ENCODE assay signal across 8 cellular contexts in genomic region chrX:107119281-107119680, GRCh38. TPM values are rescaled to one million over a fixed set of nuclear protein-coding genes. Genes with fewer than 3 reads are reported as not detected.
A peak's percentile ranks its signal among the peaks of the same experiment; 100 is the strongest.
DNase-seq lines count a peak whose midpoint lies in the region; ATAC-seq, FAIRE-seq and TF ChIP-seq lines count a peak whose summit lies in the region.
"Had no signal": no experiment of that assay in that cellular context is flagged by ENCODE, and none has a peak within 500 bp of the region (broad histone marks: within the 10 kb centered on the region; RNA-seq: fewer than 3 reads in every experiment).

No MANE protein-coding gene starts in this region.

- H3K27me3 ChIP-seq in Panc1 (ENCODE audit: control insufficient read depth, insufficient read depth, low read length) (no peaks in the 10 kb centered on the region), MG63 (no peaks in the 10 kb centered on the region)
- H3K27me3 ChIP-seq: neutrophil had no signal

- H3K36me3 ChIP-seq in Panc1 (ENCODE audit: control insufficient read depth, insufficient read depth, low read length) (peaks cover 6% of the 10 kb centered on the region; the same call in 1 of the 2 replicates), MG63 (peaks cover 16% of the 10 kb centered on the region)

- no TSS peak for BruUV-seq in Panc1 (replicated peaks; lab: Mats Ljungman, UMichigan)

- H3K4me1 Mint-ChIP-seq in endothelial cell (ENCODE audit: unreplicated experiment) (peaks cover 7% of the 10 kb centered on the region), progenitor cell of endocrine pancreas (ENCODE audit: low read depth) (peaks cover 7% of the 10 kb centered on the region)

- peaks cover 11% of the 10 kb centered on the region for H3K36me3 Mint-ChIP-seq in endothelial cell (ENCODE audit: low read depth, unreplicated experiment)
- peaks cover 7% of the 10 kb centered on the region for H3K36me3 Mint-ChIP-seq in progenitor cell of endocrine pancreas (ENCODE audit: insufficient read depth)

- no peak for TF ChIP-seq CTCF in Panc1 (IDR thresholded peaks at IDR 0.05)
- TF ChIP-seq CTCF in endothelial cell (IDR thresholded peaks at IDR 0.05; ENCODE audit: unreplicated experiment): no peak
- TF ChIP-seq CTCF in progenitor cell of endocrine pancreas (IDR thresholded peaks at IDR 0.05; ENCODE audit: unreplicated experiment): no peak

- peaks cover 3% of the 10 kb centered on the region for H3K27me3 Mint-ChIP-seq in endothelial cell (ENCODE audit: unreplicated experiment)
- H3K27me3 Mint-ChIP-seq in progenitor cell of endocrine pancreas: no peaks in the 10 kb centered on the region

- H3K27ac Mint-ChIP-seq in endothelial cell (ENCODE audit: unreplicated experiment) (peak overlapping the region; percentile 57), progenitor cell of endocrine pancreas (no peak overlapping the region)

- H3K9me3 ChIP-seq in Panc1 (ENCODE audit: control insufficient read depth, insufficient read depth, low read depth, low read length) (no peaks in the 10 kb centered on the region), MG63 (no peaks in the 10 kb centered on the region)
- H3K9me3 ChIP-seq: neutrophil had no signal

- no peaks in the 10 kb centered on the region; the same call in 1 of the 2 replicates for H3K4me1 ChIP-seq in Panc1 (ENCODE audit: control insufficient read depth, insufficient read depth, low read length)

- ATAC-seq in Panc1 (no peak), HG02798 (IDR thresholded peaks at IDR 0.05; ENCODE audit: poor library complexity, unreplicated experiment) (no peak)

- DNase-seq in GM12891 (ENCODE audit: insufficient read length, low spot score) (no peak), Panc1 (ENCODE audit: low read depth, low spot score) (no peak), endothelial cell (ENCODE audit: low spot score) (no peak), progenitor cell of endocrine pancreas (ENCODE audit: low spot score, unreplicated experiment) (no peak), MG63 (no peak), DMS 273 (lab: John Stamatoyannopoulos, UW; ENCODE audit: unreplicated experiment) (no peak)

- in situ Hi-C loops in Panc1 (cut with HindIII; ENCODE audit: low pct_unique_long_range_greater_than_20kb, low sequenced_read_pairs): no loop called here

- CTCF ChIA-PET in Panc1 (lab: Charles Lee): no interaction called here

- FAIRE-seq in GM12891 (lab: Jason Lieb, UNC): peak; percentile 59

- peak overlapping the region; percentile 99 for H3K4me3 Mint-ChIP-seq in endothelial cell (ENCODE audit: unreplicated experiment)
- H3K4me3 Mint-ChIP-seq in progenitor cell of endocrine pancreas (ENCODE audit: low read depth): peak overlapping the region; percentile 95

- H3K27ac ChIP-seq in Panc1 (ENCODE audit: low read length): 0 out of 2 replicates have a peak overlapping the region, but pooled peaks have one; percentile 49

- intact Hi-C loops in Panc1 (cut with micrococcal nuclease; ENCODE audit: unreplicated experiment): no loop called here

- no peak for TF ChIP-seq POLR2A in GM12891 (IDR thresholded peaks at IDR 0.05; ENCODE audit: low read depth, low read length)

- POLR2A ChIA-PET in Panc1 (lab: Charles Lee): no interaction called here

- H3K4me3 ChIP-seq in Panc1 (ENCODE audit: low read depth in 2 of 2, low read length in 2 of 2) (no peak overlapping the region; a peak in 1 of 4 replicates), MG63 (no peak overlapping the region; the same call in 1 of the 2 replicates)

- H3K9me3 Mint-ChIP-seq in endothelial cell (ENCODE audit: unreplicated experiment): no peaks in the 10 kb centered on the region
- H3K9me3 Mint-ChIP-seq in progenitor cell of endocrine pancreas (ENCODE audit: low read depth): peaks cover 12% of the 10 kb centered on the region

TF ChIP-seq in GM12891, 5 proteins besides CTCF, POLR2A, EP300 and RAD21:
- TF ChIP-seq TAF1 (IDR thresholded peaks at IDR 0.05; ENCODE audit: low read depth, low read length) (no peak), PAX5 (IDR thresholded peaks at IDR 0.05; ENCODE audit: insufficient read depth, low read length, severe bottlenecking) (no peak), POU2F2 (IDR thresholded peaks at IDR 0.05; ENCODE audit: low read depth, low read length) (no peak), SPI1 (IDR thresholded peaks at IDR 0.05; ENCODE audit: low read depth, low read length) (no peak), POLR2AphosphoS5 (IDR thresholded peaks at IDR 0.05; ENCODE audit: low read depth, low read length) (no peak)

RNA-seq across cellular contexts. Expression of gene RBM41, which starts 0.7 kb away (rescaled TPM):
- 5.3 TPM for polyA plus RNA-seq in GM12891 (2012; ENCODE audit: low read depth, missing spikeins)
- total RNA-seq in Panc1 (2021; ENCODE audit: unreplicated experiment) (15.1 TPM), endothelial cell (ENCODE audit: unreplicated experiment) (19.5 TPM), progenitor cell of endocrine pancreas (30.1 and 31.4 TPM in 2 replicates)
- 7.1 TPM for polyA plus RNA-seq in Panc1 (2012; ENCODE audit: insufficient read length)
- total RNA-seq in MG63 (2014; rRNA removed; shearing (Covaris generic); ENCODE audit: low replicate concordance): 12.2 and 19.9 TPM in 2 replicates
